ENCODE assay signal across 12 cellular contexts in genomic region chr12:26629864-26630263, GRCh38.
A peak's percentile ranks its signal among the peaks of the same experiment; 100 is the strongest.
DNase-seq lines count a peak whose midpoint lies in the region; TF ChIP-seq lines count a peak whose summit lies in the region.
"Had no signal": no experiment of that assay in that cellular context is flagged by ENCODE, and none has a peak within 500 bp of the region (broad histone marks: within the 10 kb centered on the region; RNA-seq: fewer than 3 reads in every experiment).

No MANE protein-coding gene starts in this region.

- TF ChIP-seq CTCF in A673 (conservative IDR thresholded peaks at IDR 0.05; ENCODE audit: low read depth, low read length): peak; percentile 34

- peak; percentile 12 for DNase-seq in A673 (ENCODE audit: low spot score)
- peak; percentile 51 for DNase-seq in HCEC 1CT
- DNase-seq in cerebellar cortex (ENCODE audit: low spot score): peak; percentile 12
- peak; percentile 63 for DNase-seq in medulla oblongata (ENCODE audit: extremely low spot score)
- DNase-seq in NCI-H774 (lab: John Stamatoyannopoulos, UW): no peak
- no peak for DNase-seq in Karpas-422
- no peak for DNase-seq in NCI-H524 (lab: John Stamatoyannopoulos, UW)
- DNase-seq in dedifferentiated amniotic fluid mesenchymal stem cell (ENCODE audit: extremely low spot score): no peak
- DNase-seq: activated CD4-positive, CD25-positive, alpha-beta regulatory T cell; COR-L47; NCI-H2227 treated with DMSO at 0.1 percent for 48 hours had no signal

- no peak overlapping the region for H2AFZ ChIP-seq in Karpas-422 (ENCODE audit: low read length)

- intact Hi-C loops in A673 (cut with micrococcal nuclease; ENCODE audit: unreplicated experiment): no loop called here

- peaks cover 17% of the 10 kb centered on the region for H3K4me1 ChIP-seq in A673 (ENCODE audit: insufficient read depth, low read length, poor library complexity, severe bottlenecking)
- no peaks in the 10 kb centered on the region for H3K4me1 ChIP-seq in Karpas-422 (ENCODE audit: low read length)

- no peak overlapping the region for H3K4me3 ChIP-seq in A673 (ENCODE audit: low read depth, low read length, poor library complexity, severe bottlenecking)
- no peak overlapping the region for H3K4me3 ChIP-seq in Karpas-422 (ENCODE audit: low read length)

- H3K27ac ChIP-seq in A673 (ENCODE audit: low read depth, low read length, poor library complexity, severe bottlenecking) (no peak overlapping the region), Karpas-422 (ENCODE audit: low read length) (no peak overlapping the region)
- H3K27ac ChIP-seq: HL-60 had no signal

- H3K9me2 ChIP-seq in Karpas-422 (replicated peaks; ENCODE audit: insufficient read depth, low read length): no peaks in the 10 kb centered on the region

- H3K27me3 ChIP-seq in A673 (replicated peaks; ENCODE audit: insufficient read depth, low read depth, low read length, poor library complexity) (no peaks in the 10 kb centered on the region), Karpas-422 (ENCODE audit: low read length) (no peaks in the 10 kb centered on the region)

- H3K4me2 ChIP-seq in Karpas-422 (ENCODE audit: low read depth, low read length, poor library complexity, severe bottlenecking): no peak overlapping the region

- CTCF ChIA-PET in A673 (lab: Charles Lee): interaction anchor here (0.8 to 1.5 kb wide), 2 partner anchors 16 to 72 kb away, joined by 6 to 7 read pairs; no protein-coding TSS in a partner anchor

- H3K36me3 ChIP-seq in A673 (ENCODE audit: insufficient read depth, low read length, poor library complexity, severe bottlenecking): no peaks in the 10 kb centered on the region
- peaks cover 25% of the 10 kb centered on the region; the same call in 1 of the 2 replicates for H3K36me3 ChIP-seq in Karpas-422 (ENCODE audit: insufficient read depth, low read length)

- H3K79me2 ChIP-seq in Karpas-422 (ENCODE audit: low read length): no peaks in the 10 kb centered on the region

- POLR2A ChIA-PET in A673 (lab: Charles Lee; ENCODE audit: low non-redundant PET): interaction anchor here (0.5 to 0.6 kb wide), 2 partner anchors 49 to 118 kb away, joined by 3 to 8 read pairs; no protein-coding TSS in a partner anchor

- no peaks in the 10 kb centered on the region for H4K20me1 ChIP-seq in Karpas-422 (ENCODE audit: insufficient read depth, low read depth, low read length)

- no TSS peak for BruUV-seq in A673 (replicated peaks; lab: Mats Ljungman, UMichigan)

- H3K9ac ChIP-seq in Karpas-422 (ENCODE audit: low read length): no peak overlapping the region

- H3K9me3 ChIP-seq in A673 (ENCODE audit: low read depth, low read length, poor library complexity, severe bottlenecking): no peaks in the 10 kb centered on the region
- H3K9me3 ChIP-seq in Karpas-422 (ENCODE audit: low read length): no peaks in the 10 kb centered on the region

Comparison
In these comparisons a context has a peak if more than half of its experiments do, and no peak if none do; other contexts are left out.
1. DNase-seq: peak in A673 (single experiment), HCEC 1CT (single experiment), cerebellar cortex (single experiment) and medulla oblongata (single experiment); none in NCI-H774 (single experiment), Karpas-422 (single experiment), NCI-H524 (0 of 2) and dedifferentiated amniotic fluid mesenchymal stem cell (single experiment).